ENCODE assay signal across 18 cellular contexts in the genomic region with DNA sequence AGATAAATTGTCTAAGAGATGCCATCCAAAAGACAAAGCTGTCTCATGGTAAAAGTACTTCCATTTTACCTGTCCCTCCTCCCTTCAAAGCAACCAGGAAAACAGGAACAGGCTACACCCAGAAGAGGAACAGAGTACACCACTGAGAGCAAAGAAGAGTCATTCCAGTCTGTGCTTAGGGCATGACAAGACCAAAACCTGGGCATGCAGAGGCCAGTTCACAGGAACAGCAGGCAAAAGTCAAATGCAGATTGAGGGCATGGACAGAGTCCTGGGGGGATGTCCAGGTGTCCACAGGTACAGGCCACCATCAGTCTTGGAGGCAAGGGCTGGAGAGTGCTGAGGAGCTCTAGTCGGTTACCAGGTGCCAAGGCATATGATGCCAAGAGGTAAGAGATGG. TPM values are rescaled to one million over a fixed set of nuclear protein-coding genes. Genes with fewer than 3 reads are reported as not detected.
A peak's percentile ranks its signal among the peaks of the same experiment; 100 is the strongest.
DNase-seq lines count a peak whose midpoint lies in the region; ATAC-seq, FAIRE-seq and TF ChIP-seq lines count a peak whose summit lies in the region.
"Had no signal": no experiment of that assay in that cellular context is flagged by ENCODE, and none has a peak within 500 bp of the region (broad histone marks: within the 10 kb centered on the region; RNA-seq: fewer than 3 reads in every experiment).

No MANE protein-coding gene starts in this region.

- no peaks in the 10 kb centered on the region for H3K79me2 ChIP-seq in HepG2 (ENCODE audit: insufficient read depth, low read length)

- peaks cover 49% of the 10 kb centered on the region for H3K4me1 Mint-ChIP-seq in activated CD8-positive, alpha-beta memory T cell treated with anti-CD3 and anti-CD28 coated beads, Interleukin-2, amount 10 ng/mL, durations not matched to agents 7 days and 5 days
- H3K4me1 Mint-ChIP-seq in activated CD8-positive, alpha-beta T cell treated with anti-CD3 and anti-CD28 coated beads, Interleukin-2, amount 10 ng/mL, durations not matched to agents 7 days and 5 days (ENCODE audit: low read depth): peaks cover 37% of the 10 kb centered on the region
- peaks cover 72% of the 10 kb centered on the region for H3K4me1 Mint-ChIP-seq in stimulated activated effector memory CD8-positive, alpha-beta T cell treated with anti-CD3 and anti-CD28 coated beads, Interleukin-12 subunit alpha, Interleukin-12 subunit beta, amount 100 ng/mL, for 72 hours

- H3K4me3 ChIP-seq in HepG2 (replicated peaks in 1 of 3; ENCODE audit: insufficient read depth in 1 of 3, low read depth in 2 of 3, low read length in 3 of 3): no peak overlapping the region
- H3K4me3 ChIP-seq: lung, skin epidermis had no signal

- H3K27ac ChIP-seq in HepG2 (ENCODE audit: extremely low read length, insufficient read depth, low read length): no peak overlapping the region

- peaks cover 0 to 9% of the 10 kb centered on the region in 2 experiments; a peak in 1 of 5 replicates for H3K27me3 ChIP-seq in HepG2 (ENCODE audit: control insufficient read depth in 1 of 2, insufficient read depth in 2 of 2, low read length in 2 of 2)

- CTCF ChIA-PET in activated CD8-positive, alpha-beta memory T cell treated with anti-CD3 and anti-CD28 coated beads, Interleukin-2, amount 10 ng/mL, durations not matched to agents 7 days and 5 days (lab: Charles Lee): interaction anchor here (1.9 kb wide), 1 partner anchor 53 kb away, joined by 11 read pairs; no protein-coding TSS in a partner anchor
- CTCF ChIA-PET in activated CD8-positive, alpha-beta T cell treated with anti-CD3 and anti-CD28 coated beads, Interleukin-2, amount 10 ng/mL, durations not matched to agents 7 days and 5 days (lab: Charles Lee): interaction anchor here (0.7 to 3.4 kb wide), 4 partner anchors 13 to 53 kb away, joined by 3 to 22 read pairs (median 5); no protein-coding TSS in a partner anchor
- CTCF ChIA-PET in HepG2 (lab: Yijun Ruan, JAX; ENCODE audit: low intra/inter-chr PET ratio, low total read pairs): no interaction called here

- peak overlapping the region; percentile 81 for H3K27ac Mint-ChIP-seq in activated CD8-positive, alpha-beta memory T cell treated with anti-CD3 and anti-CD28 coated beads, Interleukin-2, amount 10 ng/mL, durations not matched to agents 7 days and 5 days
- H3K27ac Mint-ChIP-seq in activated CD8-positive, alpha-beta T cell treated with anti-CD3 and anti-CD28 coated beads, Interleukin-2, amount 10 ng/mL, durations not matched to agents 7 days and 5 days: peak overlapping the region; percentile 10
- peak overlapping the region; percentile 92 for H3K27ac Mint-ChIP-seq in stimulated activated effector memory CD8-positive, alpha-beta T cell treated with anti-CD3 and anti-CD28 coated beads, Interleukin-12 subunit alpha, Interleukin-12 subunit beta, amount 100 ng/mL, for 72 hours

- no peak for FAIRE-seq in HepG2 (lab: Jason Lieb, UNC)
- FAIRE-seq: G401.6, H54, urothelium cell line had no signal

- intact Hi-C loops in HepG2 (cut with micrococcal nuclease; ENCODE audit: unreplicated experiment): no loop called here

- TF ChIP-seq RAD21 in HepG2 (CRISPR knock-in tag; IDR thresholded peaks at IDR 0.05): no peak

- no peak for ATAC-seq in activated CD8-positive, alpha-beta memory T cell treated with anti-CD3 and anti-CD28 coated beads, Interleukin-2, amount 10 ng/mL, durations not matched to agents 7 days and 5 days
- ATAC-seq in HG02642 (IDR thresholded peaks at IDR 0.05; ENCODE audit: poor library complexity, unreplicated experiment) (peak; percentile 28), HepG2 (no peak)
- ATAC-seq in activated CD8-positive, alpha-beta T cell treated with anti-CD3 and anti-CD28 coated beads, Interleukin-2, amount 10 ng/mL, durations not matched to agents 7 days and 5 days: no peak
- ATAC-seq in stimulated activated effector memory CD8-positive, alpha-beta T cell treated with anti-CD3 and anti-CD28 coated beads, Interleukin-12 subunit alpha, Interleukin-12 subunit beta, amount 100 ng/mL, for 72 hours: no peak

- WGBS in HepG2 (ENCODE audit: low lambda C conversion rate): 14% methylated on average over 1 of the region's 1 CpG

- POLR2A ChIA-PET in activated CD8-positive, alpha-beta T cell treated with anti-CD3 and anti-CD28 coated beads, Interleukin-2, amount 10 ng/mL, durations not matched to agents 7 days and 5 days (lab: Charles Lee): interaction anchor here (0.7 to 2.5 kb wide), 5 partner anchors 9 to 936 kb away, joined by 3 to 9 read pairs (median 4); a partner anchor contains a TSS
- POLR2A ChIA-PET in HepG2 (lab: Yijun Ruan, JAX): no interaction called here

- H4K20me1 ChIP-seq in HepG2 (ENCODE audit: insufficient read depth, low read length): no peaks in the 10 kb centered on the region

- H3K36me3 ChIP-seq in HepG2 (replicated peaks in 1 of 2; ENCODE audit: control insufficient read depth in 1 of 2, insufficient read depth in 2 of 2, low read length in 2 of 2): no peaks in the 10 kb centered on the region

- H3K9me3 Mint-ChIP-seq in activated CD8-positive, alpha-beta memory T cell treated with anti-CD3 and anti-CD28 coated beads, Interleukin-2, amount 10 ng/mL, durations not matched to agents 7 days and 5 days (ENCODE audit: low read depth): no peaks in the 10 kb centered on the region
- H3K9me3 Mint-ChIP-seq in activated CD8-positive, alpha-beta T cell treated with anti-CD3 and anti-CD28 coated beads, Interleukin-2, amount 10 ng/mL, durations not matched to agents 7 days and 5 days (ENCODE audit: insufficient read depth): no peaks in the 10 kb centered on the region
- H3K9me3 Mint-ChIP-seq in stimulated activated effector memory CD8-positive, alpha-beta T cell treated with anti-CD3 and anti-CD28 coated beads, Interleukin-12 subunit alpha, Interleukin-12 subunit beta, amount 100 ng/mL, for 72 hours: no peaks in the 10 kb centered on the region

- no peak for TF ChIP-seq POLR2A in HepG2 (IDR thresholded peaks at IDR 0.05; ENCODE audit: insufficient read depth in 1 of 2, low read depth in 2 of 2, low read length in 2 of 2)

- H3K9ac ChIP-seq in HepG2 (ENCODE audit: insufficient read depth, low read depth, low read length): no peak overlapping the region

- in situ Hi-C loops in HepG2 (cut with HindIII; ENCODE audit: extremely low pct_ligation_motif_present, low pct_unique_long_range_greater_than_20kb): no loop called here

- 0 out of 2 replicates have a peak, but pooled peaks cover 5% of the 10 kb centered on the region for H3K4me1 ChIP-seq in HepG2 (ENCODE audit: insufficient read depth, low read length)

- DNase-seq in activated CD8-positive, alpha-beta memory T cell treated with anti-CD3 and anti-CD28 coated beads, Interleukin-2, amount 10 ng/mL, durations not matched to agents 7 days and 5 days: no peak
- no peak for DNase-seq in activated CD8-positive, alpha-beta memory T cell treated with anti-CD3 and anti-CD28 coated beads, Interleukin-2, amount 50 U/mL, for 48 hours
- no peak for DNase-seq in activated CD8-positive, alpha-beta T cell treated with anti-CD3 and anti-CD28 coated beads, Interleukin-2, amount 10 ng/mL, durations not matched to agents 7 days and 5 days
- no peak for DNase-seq in stimulated activated effector memory CD8-positive, alpha-beta T cell treated with anti-CD3 and anti-CD28 coated beads, Interleukin-12 subunit alpha, Interleukin-12 subunit beta, amount 100 ng/mL, for 72 hours (ENCODE audit: low spot score in 2 of 2)
- DNase-seq in hepatic stellate cell (ENCODE audit: low spot score) (no peak), HK-2 (ENCODE audit: unreplicated experiment) (no peak), HepG2 (ENCODE audit: low spot score) (no peak)
- DNase-seq: activated CD8-positive, alpha-beta memory T cell treated with anti-CD3 and anti-CD28 coated beads, Interleukin-2, amount 50 U/mL, for 4 hours; erythroblast; occipital lobe; OCI-M1; SW 1271 had no signal

- no peak for TF ChIP-seq CTCF in HepG2 (CRISPR knock-in tag; IDR thresholded peaks at IDR 0.05)

- H2AFZ ChIP-seq in HepG2 (ENCODE audit: low read length): no peak overlapping the region

- no peak overlapping the region for H3K4me2 ChIP-seq in HepG2 (ENCODE audit: low read depth, low read length)

- TF ChIP-seq EP300 in HepG2 (IDR thresholded peaks at IDR 0.05; ENCODE audit: low read depth in 2 of 2, low read length in 2 of 2): no peak
- TF ChIP-seq EP300 in HepG2 (CRISPR knock-in tag; IDR thresholded peaks at IDR 0.05; ENCODE audit: borderline replicate concordance): no peak

- BruUV-seq in HepG2 (replicated peaks; lab: Mats Ljungman, UMichigan): no TSS peak

- peaks cover 50% of the 10 kb centered on the region for H3K36me3 Mint-ChIP-seq in activated CD8-positive, alpha-beta memory T cell treated with anti-CD3 and anti-CD28 coated beads, Interleukin-2, amount 10 ng/mL, durations not matched to agents 7 days and 5 days
- peaks cover 3% of the 10 kb centered on the region for H3K36me3 Mint-ChIP-seq in activated CD8-positive, alpha-beta T cell treated with anti-CD3 and anti-CD28 coated beads, Interleukin-2, amount 10 ng/mL, durations not matched to agents 7 days and 5 days (ENCODE audit: low read depth)
- peaks cover 88% of the 10 kb centered on the region for H3K36me3 Mint-ChIP-seq in stimulated activated effector memory CD8-positive, alpha-beta T cell treated with anti-CD3 and anti-CD28 coated beads, Interleukin-12 subunit alpha, Interleukin-12 subunit beta, amount 100 ng/mL, for 72 hours

- H3K9me3 ChIP-seq in HepG2 (ENCODE audit: low read length): no peaks in the 10 kb centered on the region

- peaks cover 3% of the 10 kb centered on the region for H3K27me3 Mint-ChIP-seq in activated CD8-positive, alpha-beta memory T cell treated with anti-CD3 and anti-CD28 coated beads, Interleukin-2, amount 10 ng/mL, durations not matched to agents 7 days and 5 days
- peaks cover 13% of the 10 kb centered on the region for H3K27me3 Mint-ChIP-seq in activated CD8-positive, alpha-beta T cell treated with anti-CD3 and anti-CD28 coated beads, Interleukin-2, amount 10 ng/mL, durations not matched to agents 7 days and 5 days (ENCODE audit: low read depth)

- peak overlapping the region; percentile 17 for H3K4me3 Mint-ChIP-seq in activated CD8-positive, alpha-beta memory T cell treated with anti-CD3 and anti-CD28 coated beads, Interleukin-2, amount 10 ng/mL, durations not matched to agents 7 days and 5 days
- no peak overlapping the region for H3K4me3 Mint-ChIP-seq in activated CD8-positive, alpha-beta T cell treated with anti-CD3 and anti-CD28 coated beads, Interleukin-2, amount 10 ng/mL, durations not matched to agents 7 days and 5 days
- H3K4me3 Mint-ChIP-seq in stimulated activated effector memory CD8-positive, alpha-beta T cell treated with anti-CD3 and anti-CD28 coated beads, Interleukin-12 subunit alpha, Interleukin-12 subunit beta, amount 100 ng/mL, for 72 hours: peak overlapping the region; percentile 66

RNA-seq across cellular contexts. Expression of a gene that starts 23.7 kb away (rescaled TPM):
- 10 to 100 TPM; 31.8 to 42.5 TPM for total RNA-seq in activated CD8-positive, alpha-beta memory T cell treated with anti-CD3 and anti-CD28 coated beads, Interleukin-2, amount 10 ng/mL, durations not matched to agents 7 days and 5 days
- 1 to 10 TPM; 4.5 to 4.7 TPM for total RNA-seq in activated CD8-positive, alpha-beta T cell treated with anti-CD3 and anti-CD28 coated beads, Interleukin-2, amount 10 ng/mL, durations not matched to agents 7 days and 5 days
- not detected in 2 replicates for total RNA-seq in HepG2 (2016; rRNA removed; fragmentation: Illumina TruSeq; extraction: Trizol)
- not detected in 2 replicates for total RNA-seq in HepG2 (2016; cell fraction: cytosol; rRNA removed; fragmentation: Illumina TruSeq; extraction: Trizol; ENCODE audit: low read depth)
- total RNA-seq in HepG2 (2016; cell fraction: insoluble cytoplasmic fraction; rRNA removed; fragmentation: Illumina TruSeq; extraction: Trizol): not detected in 2 replicates
- not detected in 2 replicates for total RNA-seq in HepG2 (2016; cell fraction: membrane; rRNA removed; fragmentation: Illumina TruSeq; extraction: Trizol)
- not detected in 2 replicates for total RNA-seq in HepG2 (2016; cell fraction: nucleus; rRNA removed; fragmentation: Illumina TruSeq; extraction: Trizol)
- polyA plus RNA-seq in HepG2 (2011; rRNA removed): 0.05 TPM in 1 of 2 replicates, not detected in the other
- 0.04 TPM in 2 replicates for polyA plus RNA-seq in HepG2 (2011; cell fraction: cytosol; rRNA removed)
- 0.12 TPM in 1 of 2 replicates, not detected in the other for polyA plus RNA-seq in HepG2 (2011; cell fraction: nucleus; rRNA removed)
- polyA plus RNA-seq in HepG2 (2012): not detected in 2 replicates
- not detected in 2 replicates for polyA plus RNA-seq in HepG2 (2016; cell fraction: cytosol; fragmentation: Illumina TruSeq; extraction: Trizol; ENCODE audit: low read depth)
- not detected in 2 replicates for polyA plus RNA-seq in HepG2 (2016; cell fraction: insoluble cytoplasmic fraction; fragmentation: Illumina TruSeq; extraction: Trizol; ENCODE audit: low read depth)
- not detected in 2 replicates for polyA plus RNA-seq in HepG2 (2016; cell fraction: membrane; fragmentation: Illumina TruSeq; extraction: Trizol; ENCODE audit: low read depth)
- polyA plus RNA-seq in HepG2 (2016; cell fraction: nucleus; fragmentation: Illumina TruSeq; extraction: Trizol; ENCODE audit: insufficient read depth, low read depth): not detected in 2 replicates
- 0.21 TPM in 1 of 2 replicates, not detected in the other for polyA minus RNA-seq in HepG2 (2011; rRNA and poly(A)+ RNA removed; ENCODE audit: low replicate concordance)
- polyA minus RNA-seq in HepG2 (2011; cell fraction: cytosol; rRNA and poly(A)+ RNA removed): not detected in 2 replicates
- polyA minus RNA-seq in HepG2 (2011; cell fraction: nucleus; rRNA and poly(A)+ RNA removed): not detected in 2 replicates

Comparison
In these comparisons a context has a peak if more than half of its experiments do, and no peak if none do; other contexts are left out.
1. H3K27ac Mint-ChIP-seq: peak in every context shown above with its lines; median percentile 92 in stimulated activated effector memory CD8-positive, alpha-beta T cell treated with anti-CD3 and anti-CD28 coated beads, Interleukin-12 subunit alpha, Interleukin-12 subunit beta, amount 100 ng/mL, for 72 hours; 81 in activated CD8-positive, alpha-beta memory T cell treated with anti-CD3 and anti-CD28 coated beads, Interleukin-2, amount 10 ng/mL, durations not matched to agents 7 days and 5 days; 10 in activated CD8-positive, alpha-beta T cell treated with anti-CD3 and anti-CD28 coated beads, Interleukin-2, amount 10 ng/mL, durations not matched to agents 7 days and 5 days.
2. RNA of a gene that starts 23.7 kb away (total RNA-seq): 31.8 to 42.5 TPM in activated CD8-positive, alpha-beta memory T cell treated with anti-CD3 and anti-CD28 coated beads, Interleukin-2, amount 10 ng/mL, durations not matched to agents 7 days and 5 days; 4.5 to 4.7 TPM in activated CD8-positive, alpha-beta T cell treated with anti-CD3 and anti-CD28 coated beads, Interleukin-2, amount 10 ng/mL, durations not matched to agents 7 days and 5 days and not detected in HepG2; every median in the first group is over 4 times any median in the second.